ENCODE assay signal across 11 cellular contexts in genomic region chr17:46043606-46044005, GRCh38. TPM values are rescaled to one million over a fixed set of nuclear protein-coding genes. Genes with fewer than 3 reads are reported as not detected.
DNase-seq lines count a peak whose midpoint lies in the region; ATAC-seq and TF ChIP-seq lines count a peak whose summit lies in the region.
"Had no signal": no experiment of that assay in that cellular context is flagged by ENCODE, and none has a peak within 500 bp of the region (broad histone marks: within the 10 kb centered on the region; RNA-seq: fewer than 3 reads in every experiment).

No MANE protein-coding gene starts in this region.

- intact Hi-C loops in lower lobe of right lung (cut with DNase I) (loop anchor here (10.0 kb wide), 1 partner anchor 151 kb away; the partner anchor contains the start of gene KANSL1), stomach (cut with DNase I; ENCODE audit: low total_unique reads) (no loop called here), ascending aorta (cut with DNase I) (loop anchor here (1.0 to 5.0 kb wide), 3 partner anchors 41 to 170 kb away; partner anchors contain the start of gene KANSL1)

- H3K36me3 ChIP-seq in lower lobe of right lung (peaks cover 74% of the 10 kb centered on the region), stomach (peaks cover 24 to 63% (median 53%) of the 10 kb centered on the region in 4 donors), ascending aorta (peaks cover 20 to 60% of the 10 kb centered on the region in 2 donors)

- no peak for TF ChIP-seq POLR2A in stomach (IDR thresholded peaks at IDR 0.05)

- H3K9me3 ChIP-seq in lower lobe of right lung: no peaks in the 10 kb centered on the region
- no peaks in the 10 kb centered on the region for H3K9me3 ChIP-seq in stomach
- H3K9me3 ChIP-seq in ascending aorta: no peaks in the 10 kb centered on the region
- H3K9me3 ChIP-seq: Caco-2 had no signal

- H3K27me3 Mint-ChIP-seq in HFFc6 (ENCODE audit: insufficient read depth): peaks cover 2% of the 10 kb centered on the region
- no peaks in the 10 kb centered on the region for H3K27me3 Mint-ChIP-seq in activated naive CD8-positive, alpha-beta T cell

- peaks cover 20% of the 10 kb centered on the region for H3K4me1 Mint-ChIP-seq in HFFc6 (ENCODE audit: low read depth)
- H3K4me1 Mint-ChIP-seq in activated naive CD8-positive, alpha-beta T cell (ENCODE audit: low read depth): peaks cover 24% of the 10 kb centered on the region

- H3K9me3 Mint-ChIP-seq in HFFc6: no peaks in the 10 kb centered on the region
- H3K9me3 Mint-ChIP-seq in activated naive CD8-positive, alpha-beta T cell (ENCODE audit: low read depth): no peaks in the 10 kb centered on the region

- H3K4me3 ChIP-seq in lower lobe of right lung: no peak overlapping the region
- no peak overlapping the region for H3K4me3 ChIP-seq in stomach
- H3K4me3 ChIP-seq in ascending aorta: no peak overlapping the region

- no peak overlapping the region for H3K4me3 Mint-ChIP-seq in HFFc6
- no peak overlapping the region for H3K4me3 Mint-ChIP-seq in activated naive CD8-positive, alpha-beta T cell

- TF ChIP-seq CTCF in HFFc6 (IDR thresholded peaks at IDR 0.05) (no peak), lower lobe of right lung (IDR thresholded peaks at IDR 0.05) (no peak), stomach (IDR thresholded peaks at IDR 0.05) (no peak), ascending aorta (IDR thresholded peaks at IDR 0.05) (no peak)

- H3K36me3 Mint-ChIP-seq in HFFc6 (ENCODE audit: low read depth): peaks cover 9% of the 10 kb centered on the region
- H3K36me3 Mint-ChIP-seq in activated naive CD8-positive, alpha-beta T cell: peaks cover 11% of the 10 kb centered on the region

- peak overlapping the region; percentile 29; the same call in 1 of the 2 replicates for H3K27ac Mint-ChIP-seq in HFFc6
- H3K27ac Mint-ChIP-seq in activated naive CD8-positive, alpha-beta T cell: peak overlapping the region; percentile 43

- no peak for TF ChIP-seq EP300 in stomach (IDR thresholded peaks at IDR 0.05)

- DNase-seq in HFFc6 (no peak), lower lobe of right lung (no peak), stomach (no peak), retina (no peak), NCI-H2227 treated with DMSO at 0.1 percent for 48 hours (lab: John Stamatoyannopoulos, UW) (no peak), ascending aorta (ENCODE audit: low spot score in 2 of 2) (no peak)

- H3K4me1 ChIP-seq in lower lobe of right lung: peaks cover 45% of the 10 kb centered on the region
- peaks cover 23 to 75% (median 41%) of the 10 kb centered on the region in 4 donors for H3K4me1 ChIP-seq in stomach
- peaks cover 0 to 4% of the 10 kb centered on the region in 2 donors for H3K4me1 ChIP-seq in ascending aorta
- H3K4me1 ChIP-seq: Caco-2 had no signal

- 73 to 87% (median 81%) methylated on average over 3 of the region's 3 CpGs for WGBS in stomach, 5 donors

- ATAC-seq in lower lobe of right lung: peak; percentile 83 to 92

- peak overlapping the region; percentile 19 for H3K27ac ChIP-seq in lower lobe of right lung
- peak overlapping the region in 4 of 5 donors; percentile 5 to 67 (median 50) for H3K27ac ChIP-seq in stomach
- H3K27ac ChIP-seq in ascending aorta: no peak overlapping the region

- H3K27me3 ChIP-seq in lower lobe of right lung (ENCODE audit: low read depth) (no peaks in the 10 kb centered on the region), stomach (no peaks in the 10 kb centered on the region), ascending aorta (no peaks in the 10 kb centered on the region)

RNA-seq across cellular contexts. Expression of gene STH, which starts 44.6 kb away (rescaled TPM):
- not detected for total RNA-seq in HFFc6 (2021; fragmentation: NEBNext Ultra II Directional; extraction: Animal tissue kit (Norgen Biotek cat#: 25700))
- total RNA-seq in lower lobe of right lung: not detected
- total RNA-seq in stomach: not detected
- polyA plus RNA-seq in stomach: not detected
- not detected for total RNA-seq in ascending aorta
- total RNA-seq: Caco-2; mesenteric fat pad; subcutaneous adipose tissue; T-helper 1 cell treated with Interleukin-12 subunit alpha and Interleukin-12 subunit beta and Interleukin-4 antibody, amounts not matched to agents 30 ng/mL and 1 ng/mL, for 36 hours had no signal

Comparison
In these comparisons a context has a peak if more than half of its experiments do, and no peak if none do; other contexts are left out.
1. H3K27ac ChIP-seq: peak in lower lobe of right lung (single experiment) and stomach (4 of 5); none in ascending aorta (0 of 2).